In the genomic region with DNA sequence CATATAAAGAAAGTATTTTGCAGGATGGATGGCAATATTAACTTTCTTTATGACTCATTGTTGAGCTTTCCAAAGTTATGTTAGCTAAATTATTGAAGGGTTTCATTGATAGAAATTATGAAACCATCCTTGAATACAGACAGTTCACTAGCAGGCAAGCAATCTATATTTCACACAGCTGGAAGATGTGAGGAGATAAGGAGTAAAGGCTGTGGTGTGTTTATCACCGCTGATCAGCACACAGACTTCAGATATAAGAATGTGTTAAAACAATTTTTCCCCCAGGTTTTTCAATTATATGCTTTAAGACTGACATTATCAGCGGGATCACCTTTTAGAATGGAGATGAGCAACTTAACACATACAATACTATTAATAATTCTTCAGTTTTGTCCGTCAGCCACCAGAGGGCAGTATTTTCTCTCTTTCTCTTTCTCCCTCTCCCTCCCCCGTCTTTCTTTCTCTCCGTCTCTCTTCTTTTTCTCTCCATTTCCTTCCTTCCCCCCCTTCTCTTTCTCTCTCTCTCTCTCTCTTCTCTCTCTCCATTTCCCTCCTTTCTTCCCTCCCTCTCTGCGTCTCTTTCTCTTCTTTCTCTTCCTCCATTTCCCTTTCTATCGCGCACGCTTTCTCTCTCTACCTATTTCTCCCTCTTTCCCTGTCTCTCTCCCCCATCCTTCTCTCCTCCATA, we compare ENCODE assay signal across 8 cellular contexts.
A peak's percentile ranks its signal among the peaks of the same experiment; 100 is the strongest.
DNase-seq lines count a peak whose midpoint lies in the region; ATAC-seq and TF ChIP-seq lines count a peak whose summit lies in the region.

No MANE protein-coding gene starts in this region.

- no peak overlapping the region for H2AK5ac ChIP-seq in IMR-90 (ENCODE audit: low read depth, low read length)

- TF ChIP-seq CTCF in GM12875 (IDR thresholded peaks at IDR 0.05; ENCODE audit: borderline replicate concordance, insufficient read depth, low read depth, low read length), result peak; percentile 42; the same call in 1 of the 2 replicates
- TF ChIP-seq CTCF in IMR-90 (conservative IDR thresholded peaks at IDR 0.05; ENCODE audit: low read depth, low read length), result peak; percentile 74
- peak; percentile 33 to 71 (median 66) for TF ChIP-seq CTCF in Peyer's patch (IDR thresholded peaks at IDR 0.05)
- peak; percentile 64 for TF ChIP-seq CTCF in MCF 10A (IDR thresholded peaks at IDR 0.05; ENCODE audit: unreplicated experiment)
- peak in 1 of 3 donors; percentile 19 for TF ChIP-seq CTCF in omental fat pad (IDR thresholded peaks at IDR 0.05)

- H3K18ac ChIP-seq in IMR-90 (ENCODE audit: low read depth, low read length), result no peak overlapping the region

- H3K27ac Mint-ChIP-seq in MCF 10A (ENCODE audit: low read depth, unreplicated experiment), result peak overlapping the region; percentile 61

- ATAC-seq in IMR-90 (ENCODE audit: low read depth) (peak; percentile 81), omental fat pad (ENCODE audit: low FRiP score) (no peak)

- no peak overlapping the region for H4K8ac ChIP-seq in IMR-90 (ENCODE audit: low read depth in 2 of 2, low read length in 2 of 2)

- H3K9me3 Mint-ChIP-seq in MCF 10A (ENCODE audit: unreplicated experiment), result no peaks in the 10 kb centered on the region

- CTCF ChIA-PET in IMR-90 (lab: Yijun Ruan, JAX) (interaction anchor here (0.5 to 1.6 kb wide), 8 partner anchors 10 to 408 kb away, joined by 3 to 28 read pairs (median 4); a partner anchor contains a TSS), MCF 10A (lab: Yijun Ruan, JAX) (interaction anchor here (0.6 to 1.7 kb wide), 29 partner anchors 10 to 585 kb away, joined by 3 to 16 read pairs (median 4); a partner anchor contains a TSS)

- peak overlapping the region; percentile 16 for H2AFZ ChIP-seq in IMR-90 (replicated peaks; ENCODE audit: low read length, poor library complexity)

- H3K4me2 ChIP-seq in IMR-90 (ENCODE audit: low read depth, low read length) (peak overlapping the region; percentile 58), skeletal muscle satellite cell (ENCODE audit: low read length) (peak overlapping the region; percentile 80)

- no peak overlapping the region for H2BK15ac ChIP-seq in IMR-90 (ENCODE audit: low read depth, low read length)

- no peak overlapping the region for H2BK5ac ChIP-seq in IMR-90 (ENCODE audit: low read depth, low read length, poor library complexity, severe bottlenecking)

- no peak overlapping the region for H3K14ac ChIP-seq in IMR-90 (replicated peaks; ENCODE audit: low read depth, low read length)

- no peak overlapping the region for H3K4ac ChIP-seq in IMR-90 (ENCODE audit: low read depth, low read length)

- no peaks in the 10 kb centered on the region for H3K9me1 ChIP-seq in IMR-90 (ENCODE audit: insufficient read depth, low read length)

- H2BK120ac ChIP-seq in IMR-90 (ENCODE audit: low read depth, low read length), result peak overlapping the region; percentile 61; the same call in 1 of the 2 replicates

- H3K4me3 ChIP-seq in GM12875 (ENCODE audit: low read depth, low read length), result no peak overlapping the region
- H3K4me3 ChIP-seq in IMR-90 (ENCODE audit: insufficient read depth, low read depth, low read length), result peak overlapping the region; percentile 42
- H3K4me3 ChIP-seq in Peyer's patch, result peak overlapping the region in 3 of 4 donors; percentile 4 to 34 (median 26)
- peak overlapping the region; percentile 26; the same call in 1 of the 2 replicates for H3K4me3 ChIP-seq in iPS-18c (ENCODE audit: insufficient read depth, low read depth, low read length)
- peak overlapping the region; percentile 69 for H3K4me3 ChIP-seq in skeletal muscle satellite cell (ENCODE audit: low read length)

- H3K4me3 Mint-ChIP-seq in MCF 10A (ENCODE audit: unreplicated experiment), result peak overlapping the region; percentile 71

- H3K56ac ChIP-seq in IMR-90 (ENCODE audit: extremely low read depth, insufficient read depth, low read length), result no peak overlapping the region

- H3K4me1 ChIP-seq in IMR-90 (ENCODE audit: control insufficient read depth, insufficient read depth, low read length), result no peaks in the 10 kb centered on the region
- H3K4me1 ChIP-seq in Peyer's patch, result no peaks in the 10 kb centered on the region
- peaks cover 6% of the 10 kb centered on the region for H3K4me1 ChIP-seq in skeletal muscle satellite cell (ENCODE audit: control insufficient read depth, insufficient read depth, low read length)

- H3K79me1 ChIP-seq in IMR-90 (ENCODE audit: low read depth in 1 of 2, low read length in 2 of 2), result no peaks in the 10 kb centered on the region

- peaks cover 7% of the 10 kb centered on the region for H3K4me1 Mint-ChIP-seq in MCF 10A (ENCODE audit: insufficient read depth, unreplicated experiment)

- H3K23ac ChIP-seq in IMR-90 (ENCODE audit: low read depth, low read length), result no peak overlapping the region

- H3K36me3 Mint-ChIP-seq in MCF 10A (ENCODE audit: insufficient read depth, unreplicated experiment), result no peaks in the 10 kb centered on the region

- POLR2A ChIA-PET in IMR-90 (lab: Charles Lee; ENCODE audit: unreplicated experiment) (no interaction called here), MCF 10A (lab: Yijun Ruan, JAX) (no interaction called here)

- no peak for TF ChIP-seq POLR2A in IMR-90 (IDR thresholded peaks at IDR 0.05; ENCODE audit: low read depth, low read length)
- no peak for TF ChIP-seq POLR2A in Peyer's patch (IDR thresholded peaks at IDR 0.05)

- TF ChIP-seq RAD21 in IMR-90 (IDR thresholded peaks at IDR 0.05; ENCODE audit: low read length), result peak; percentile 63

- peaks cover 33% of the 10 kb centered on the region for H3K27me3 Mint-ChIP-seq in MCF 10A (ENCODE audit: insufficient read depth, unreplicated experiment)

- H3K9me3 ChIP-seq in IMR-90 (ENCODE audit: control insufficient read depth, insufficient read depth, low read length) (no peaks in the 10 kb centered on the region), Peyer's patch (no peaks in the 10 kb centered on the region), iPS-18c (ENCODE audit: control insufficient read depth, insufficient read depth, low read length) (no peaks in the 10 kb centered on the region), skeletal muscle satellite cell (replicated peaks; ENCODE audit: low read length) (no peaks in the 10 kb centered on the region)

- H2AK9ac ChIP-seq in IMR-90 (replicated peaks; ENCODE audit: low read depth, low read length, poor library complexity), result no peak overlapping the region

- intact Hi-C loops in IMR-90 (cut with micrococcal nuclease), result loop anchor here (1.0 kb wide), 3 partner anchors 281 to 390 kb away; no protein-coding TSS in a partner anchor
- intact Hi-C loops in MCF 10A (cut with micrococcal nuclease), result loop anchor here (1.0 to 2.0 kb wide), 2 partner anchors 283 to 291 kb away; no protein-coding TSS in a partner anchor

- H3K27ac ChIP-seq in IMR-90 (ENCODE audit: insufficient read depth, low read length) (no peak overlapping the region), Peyer's patch (no peak overlapping the region)

- dilution Hi-C loops in IMR-90 (cut with HindIII; ENCODE audit: low sequenced_read_pairs, unreplicated experiment), result no loop called here

- H3K27me3 ChIP-seq in IMR-90 (ENCODE audit: control insufficient read depth, insufficient read depth, low read length) (peaks cover 3% of the 10 kb centered on the region), Peyer's patch (no peaks in the 10 kb centered on the region), skeletal muscle satellite cell (ENCODE audit: control insufficient read depth, insufficient read depth, low read length) (peaks cover 22% of the 10 kb centered on the region)

- H4K5ac ChIP-seq in IMR-90 (ENCODE audit: low read depth, low read length), result no peak overlapping the region

- H4K91ac ChIP-seq in IMR-90 (ENCODE audit: insufficient read depth, low read depth, low read length), result no peak overlapping the region

- H2BK20ac ChIP-seq in IMR-90 (ENCODE audit: low read depth, low read length), result peak overlapping the region; percentile 18; the same call in 1 of the 2 replicates

- BruUV-seq in IMR-90 (replicated peaks; lab: Mats Ljungman, UMichigan), result no TSS peak
- BruUV-seq in MCF 10A (replicated peaks; lab: Mats Ljungman, UMichigan), result no TSS peak

- no peak overlapping the region; the same call in 1 of the 2 replicates for H3K9ac ChIP-seq in IMR-90 (ENCODE audit: low read depth, low read length)
- peak overlapping the region; percentile 54 for H3K9ac ChIP-seq in skeletal muscle satellite cell (ENCODE audit: low read depth, low read length)

- WGBS in IMR-90 (ENCODE audit: extremely low coverage in 2 of 2, insufficient read length in 1 of 2), 2 experiments, result 31 to 100% methylated on average over 3 to 8 of the region's 9 CpGs

- H3K36me3 ChIP-seq in IMR-90 (ENCODE audit: control insufficient read depth, insufficient read depth, low read length) (no peaks in the 10 kb centered on the region), Peyer's patch (no peaks in the 10 kb centered on the region), skeletal muscle satellite cell (ENCODE audit: insufficient read depth, low read length) (no peaks in the 10 kb centered on the region)

- in situ Hi-C loops in ACHN (cut with HindIII; ENCODE audit: low pct_ligation_motif_present, low pct_unique_long_range_greater_than_20kb, low sequenced_read_pairs) (no loop called here), IMR-90 (cut with MboI; ENCODE audit: low sequenced_read_pairs) (loop anchor here (5.0 kb wide), 2 partner anchors 293 to 388 kb away; no protein-coding TSS in a partner anchor)

- peak; percentile 48 for DNase-seq in ACHN
- peak; percentile 46 for DNase-seq in IMR-90
- DNase-seq in Peyer's patch, result no peak
- peak; percentile 69 for DNase-seq in MCF 10A (ENCODE audit: unreplicated experiment)
- no peak for DNase-seq in omental fat pad (ENCODE audit: low spot score)

- H4K20me1 ChIP-seq in IMR-90 (ENCODE audit: insufficient read depth, low read length), result no peaks in the 10 kb centered on the region

TF ChIP-seq in IMR-90, 13 proteins besides CTCF, POLR2A, EP300 and RAD21:
- TF ChIP-seq RCOR1 (IDR thresholded peaks at IDR 0.05; ENCODE audit: insufficient replicate concordance, low read length), result no peak
- no peak for TF ChIP-seq RFX5 (IDR thresholded peaks at IDR 0.05; ENCODE audit: low read depth, low read length)
- no peak for TF ChIP-seq FOS (IDR thresholded peaks at IDR 0.05; ENCODE audit: low read depth, low read length)
- TF ChIP-seq SMC3 (IDR thresholded peaks at IDR 0.05; ENCODE audit: low read depth, low read length), result peak; percentile 74
- no peak for TF ChIP-seq NFE2L2 (IDR thresholded peaks at IDR 0.05; ENCODE audit: low read depth, low read length)

Comparison
In these comparisons a context has a peak if more than half of its experiments do, and no peak if none do; other contexts are left out.
1. DNase-seq: peak in ACHN (single experiment), IMR-90 (single experiment) and MCF 10A (single experiment); none in Peyer's patch (0 of 3) and omental fat pad (single experiment).